8 cellular contexts compared by ENCODE assay signal in the genomic region with DNA sequence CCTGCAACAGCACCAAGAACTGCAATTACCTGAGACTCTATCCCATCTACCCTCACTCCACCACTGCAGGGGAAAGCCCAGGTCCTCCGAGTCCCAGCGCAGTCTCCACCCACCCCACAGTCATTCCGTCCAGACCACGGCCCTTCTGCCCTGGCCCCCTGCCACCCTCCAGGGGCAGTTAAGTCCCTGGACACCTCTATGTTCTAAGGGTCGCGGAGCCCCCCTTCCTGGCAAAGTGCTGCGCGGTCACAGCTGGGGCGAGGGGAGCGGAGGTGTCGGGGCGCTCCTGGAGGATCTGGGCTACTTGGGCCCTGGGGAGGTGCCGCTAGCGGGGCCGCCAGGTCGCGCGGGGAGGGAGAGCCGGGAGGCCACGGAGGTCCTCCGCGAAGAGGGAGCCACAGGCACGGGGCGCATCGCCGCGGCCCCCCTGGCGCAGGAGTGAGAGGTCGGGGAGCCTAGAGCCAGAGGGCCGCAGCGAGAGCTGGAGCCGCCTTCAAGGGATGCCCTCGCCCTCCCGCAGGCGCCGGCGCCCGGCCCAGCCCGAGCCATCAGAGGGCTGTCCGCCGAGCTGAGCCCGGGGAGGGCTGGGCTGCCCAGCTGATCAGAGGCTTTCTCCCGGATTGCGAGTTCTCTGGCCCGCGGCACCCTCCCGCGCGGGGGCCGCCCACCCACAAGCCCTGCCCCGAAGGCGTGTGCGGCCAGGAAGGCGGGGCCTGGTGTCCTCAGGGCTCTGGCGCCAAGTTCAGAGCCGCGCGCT. TPM values are rescaled to one million over a fixed set of nuclear protein-coding genes. Genes with fewer than 3 reads are reported as not detected.
A peak's percentile ranks its signal among the peaks of the same experiment; 100 is the strongest.
DNase-seq lines count a peak whose midpoint lies in the region; ATAC-seq and TF ChIP-seq lines count a peak whose summit lies in the region.

No MANE protein-coding gene starts in this region.

- H3K4me3 ChIP-seq in CD4-positive, CD25-positive, alpha-beta regulatory T cell (ENCODE audit: low read depth, low read length): no peak overlapping the region
- H3K4me3 ChIP-seq in HFF-Myc (replicated peaks; ENCODE audit: low read depth, low read length): peak overlapping the region; percentile 30
- H3K4me3 ChIP-seq in SJSA1: peak overlapping the region; percentile 36
- peak overlapping the region; percentile 46 for H3K4me3 ChIP-seq in thymus (ENCODE audit: low read length)

- H3K4me1 ChIP-seq in CD4-positive, CD25-positive, alpha-beta regulatory T cell (ENCODE audit: control insufficient read depth, insufficient read depth, low read length, poor library complexity, severe bottlenecking): peaks cover 27% of the 10 kb centered on the region
- H3K4me1 ChIP-seq in SJSA1 (replicated peaks) (peaks cover 21% of the 10 kb centered on the region), thymus (ENCODE audit: control insufficient read depth, insufficient read depth, low read length) (peaks cover 12% of the 10 kb centered on the region)

- no peaks in the 10 kb centered on the region for H3K9me3 Mint-ChIP-seq in CD4-positive, CD25-positive, alpha-beta regulatory T cell
- H3K9me3 Mint-ChIP-seq in activated naive CD8-positive, alpha-beta T cell (ENCODE audit: low read depth): no peaks in the 10 kb centered on the region

- H3K36me3 ChIP-seq in CD4-positive, CD25-positive, alpha-beta regulatory T cell (ENCODE audit: control insufficient read depth, insufficient read depth, low read length): no peaks in the 10 kb centered on the region
- H3K36me3 ChIP-seq in SJSA1: no peaks in the 10 kb centered on the region
- no peaks in the 10 kb centered on the region for H3K36me3 ChIP-seq in thymus (ENCODE audit: control insufficient read depth, insufficient read depth)

- H3K27ac ChIP-seq in CD4-positive, CD25-positive, alpha-beta regulatory T cell (ENCODE audit: insufficient read depth, low read length, poor library complexity, severe bottlenecking): no peak overlapping the region
- H3K27ac ChIP-seq in SJSA1 (no peak overlapping the region), thymus (ENCODE audit: low read depth) (no peak overlapping the region)

- TF ChIP-seq CTCF in HFF-Myc (IDR thresholded peaks at IDR 0.05; ENCODE audit: low read depth, low read length, missing control alignments) (no peak), omental fat pad (IDR thresholded peaks at IDR 0.05) (no peak)

- intact Hi-C loops in head of caudate nucleus (cut with DNase I): no loop called here

- ATAC-seq in CD4-positive, CD25-positive, alpha-beta regulatory T cell (ENCODE audit: low read depth in 2 of 2): peak; percentile 72 to 79
- ATAC-seq in omental fat pad (ENCODE audit: low FRiP score) (peak; percentile 94), HG03045 (IDR thresholded peaks at IDR 0.05; ENCODE audit: unreplicated experiment) (no peak)

- peaks cover 16% of the 10 kb centered on the region for H3K27me3 Mint-ChIP-seq in CD4-positive, CD25-positive, alpha-beta regulatory T cell
- H3K27me3 Mint-ChIP-seq in activated naive CD8-positive, alpha-beta T cell: no peaks in the 10 kb centered on the region

- peak overlapping the region; percentile 78 to 98 (median 82) for H3K4me3 Mint-ChIP-seq in CD4-positive, CD25-positive, alpha-beta regulatory T cell
- peak overlapping the region; percentile 86 for H3K4me3 Mint-ChIP-seq in activated naive CD8-positive, alpha-beta T cell

- no peaks in the 10 kb centered on the region for H3K36me3 Mint-ChIP-seq in CD4-positive, CD25-positive, alpha-beta regulatory T cell
- no peaks in the 10 kb centered on the region for H3K36me3 Mint-ChIP-seq in activated naive CD8-positive, alpha-beta T cell

- H3K27ac Mint-ChIP-seq in CD4-positive, CD25-positive, alpha-beta regulatory T cell: peak overlapping the region in 1 of 3 donors; percentile 69
- no peak overlapping the region for H3K27ac Mint-ChIP-seq in activated naive CD8-positive, alpha-beta T cell

- no peaks in the 10 kb centered on the region for H3K9me3 ChIP-seq in CD4-positive, CD25-positive, alpha-beta regulatory T cell (ENCODE audit: control insufficient read depth in 2 of 2, low read length in 2 of 2)
- H3K9me3 ChIP-seq in SJSA1 (replicated peaks): no peaks in the 10 kb centered on the region
- no peaks in the 10 kb centered on the region for H3K9me3 ChIP-seq in thymus (ENCODE audit: control insufficient read depth)

- no peaks in the 10 kb centered on the region for H3K27me3 ChIP-seq in CD4-positive, CD25-positive, alpha-beta regulatory T cell (ENCODE audit: control insufficient read depth, insufficient read depth, low read length)
- H3K27me3 ChIP-seq in SJSA1 (replicated peaks): no peaks in the 10 kb centered on the region
- peaks cover 6% of the 10 kb centered on the region for H3K27me3 ChIP-seq in thymus (ENCODE audit: control insufficient read depth, insufficient read depth)

- peak; percentile 16 to 68 (median 65) for DNase-seq in CD4-positive, CD25-positive, alpha-beta regulatory T cell
- DNase-seq in HFF-Myc (ENCODE audit: extremely low read depth, low read depth): no peak
- peak; percentile 81 to 83 for DNase-seq in SJSA1 (ENCODE audit: low read depth in 1 of 2, low spot score in 2 of 2)
- DNase-seq in head of caudate nucleus: peak; percentile 48 to 94 (median 86)
- DNase-seq in omental fat pad (ENCODE audit: low spot score): no peak

- H3K4me1 Mint-ChIP-seq in CD4-positive, CD25-positive, alpha-beta regulatory T cell: peaks cover 13 to 22% (median 14%) of the 10 kb centered on the region in 4 donors
- H3K4me1 Mint-ChIP-seq in activated naive CD8-positive, alpha-beta T cell (ENCODE audit: low read depth): peaks cover 18% of the 10 kb centered on the region

- WGBS in thymus: 4% methylated on average over 58 of the region's 58 CpGs

RNA-seq across cellular contexts. Expression of a gene that starts 4.2 kb away (rescaled TPM):
- not detected for total RNA-seq in CD4-positive, CD25-positive, alpha-beta regulatory T cell
- polyA plus RNA-seq in CD4-positive, CD25-positive, alpha-beta regulatory T cell: under 1 TPM in 1 of 4 donors, not detected in 3; 0.72 TPM
- not detected in 2 replicates for total RNA-seq in SJSA1 (2014; rRNA removed; shearing (Covaris generic))
- not detected for total RNA-seq in omental fat pad
- 0.39 TPM for polyA plus RNA-seq in thymus

Comparison
In these comparisons a context has a peak if more than half of its experiments do, and no peak if none do; other contexts are left out.
1. DNase-seq: peak in CD4-positive, CD25-positive, alpha-beta regulatory T cell (3 of 3), SJSA1 (2 of 2) and head of caudate nucleus (42 of 42); none in HFF-Myc (single experiment) and omental fat pad (single experiment).